ENCODE assay signal across 24 cellular contexts in genomic region chr2:75870654-75871137, GRCh38.
DNase-seq lines count a peak whose midpoint lies in the region; ATAC-seq, FAIRE-seq and TF ChIP-seq lines count a peak whose summit lies in the region.
"Had no signal": no experiment of that assay in that cellular context is flagged by ENCODE, and none has a peak within 500 bp of the region (broad histone marks: within the 10 kb centered on the region; RNA-seq: fewer than 3 reads in every experiment).

No MANE protein-coding gene starts in this region.

- no peak overlapping the region for H3K27ac Mint-ChIP-seq in naive thymus-derived CD8-positive, alpha-beta T cell
- no peak overlapping the region for H3K27ac Mint-ChIP-seq in activated T-cell treated with anti-CD3 and anti-CD28 coated beads, Interleukin-2, amount 50 U/mL, for 24 hours
- H3K27ac Mint-ChIP-seq: activated CD4-positive, alpha-beta T cell treated with anti-CD3 and anti-CD28 coated beads, Interleukin-2, amount 10 ng/mL, durations not matched to agents 7 days and 5 days; activated naive CD8-positive, alpha-beta T cell; CD14-positive monocyte had no signal

- H3K9me3 Mint-ChIP-seq in naive thymus-derived CD8-positive, alpha-beta T cell, result peaks cover 0 to 10% (median 0%) of the 10 kb centered on the region in 9 donors
- H3K9me3 Mint-ChIP-seq in activated T-cell treated with anti-CD3 and anti-CD28 coated beads, Interleukin-2, amount 50 U/mL, for 24 hours, result no peaks in the 10 kb centered on the region

- no peaks in the 10 kb centered on the region for H3K9me1 ChIP-seq in K562 (ENCODE audit: control insufficient read depth, insufficient read depth, low read length)

- peaks cover 2% of the 10 kb centered on the region for H3K27me3 ChIP-seq in DND-41 (ENCODE audit: insufficient read depth, low read length, poor library complexity)
- H3K27me3 ChIP-seq in K562 (ENCODE audit: control insufficient read depth in 2 of 2, insufficient read depth in 2 of 2, low read length in 2 of 2), result no peaks in the 10 kb centered on the region; a peak in 1 of 5 replicates
- H3K27me3 ChIP-seq: breast epithelium, sigmoid colon, testis had no signal

- no peak for TF ChIP-seq RAD21 in K562 (CRISPR knock-in tag; conservative IDR thresholded peaks at IDR 0.05 in 1 of 2, IDR thresholded peaks at IDR 0.05 in 1 of 2)

- H3K36me3 Mint-ChIP-seq in naive thymus-derived CD8-positive, alpha-beta T cell, result no peaks in the 10 kb centered on the region
- no peaks in the 10 kb centered on the region for H3K36me3 Mint-ChIP-seq in activated T-cell treated with anti-CD3 and anti-CD28 coated beads, Interleukin-2, amount 50 U/mL, for 24 hours (ENCODE audit: low read depth)
- H3K36me3 Mint-ChIP-seq: activated naive CD8-positive, alpha-beta T cell; CD14-positive monocyte had no signal

- BruUV-seq in K562 (replicated peaks; lab: Mats Ljungman, UMichigan), result no TSS peak

- FAIRE-seq in K562 (lab: Jason Lieb, UNC), result no peak
- FAIRE-seq: A204.1 had no signal

- H3K79me2 ChIP-seq in DND-41 (ENCODE audit: insufficient read depth, low read length), result no peaks in the 10 kb centered on the region
- peaks cover 35% of the 10 kb centered on the region for H3K79me2 ChIP-seq in K562 (ENCODE audit: control insufficient read depth, insufficient read depth, low read length)

- H3K4me3 ChIP-seq in DND-41 (ENCODE audit: low read depth in 1 of 2, low read length in 2 of 2) (no peak overlapping the region), K562 (no peak overlapping the region)
- H3K4me3 ChIP-seq: breast epithelium, GM23248, heart right ventricle, sigmoid colon, testis had no signal

- H3K36me3 ChIP-seq in DND-41 (ENCODE audit: insufficient read depth, low read length) (no peaks in the 10 kb centered on the region), K562 (ENCODE audit: control insufficient read depth, insufficient read depth, low read length) (0 out of 3 replicates have a peak, but pooled peaks cover 4% of the 10 kb centered on the region)
- H3K36me3 ChIP-seq: breast epithelium, heart right ventricle, sigmoid colon had no signal

- WGBS in K562 (ENCODE audit: insufficient coverage, low coverage, missing lambda C conversion rate), result 37% methylated on average over 6 of the region's 6 CpGs

- H2AFZ ChIP-seq in DND-41 (ENCODE audit: low read depth, low read length) (no peak overlapping the region), K562 (ENCODE audit: low read depth, low read length) (peak overlapping the region; percentile 77)
- H2AFZ ChIP-seq: GM23248 had no signal

- no peak for TF ChIP-seq EP300 in K562 (IDR thresholded peaks at IDR 0.05; ENCODE audit: low read length)

- DNase-seq in DND-41 (no peak), K562 (ENCODE audit: extremely low read depth in 1 of 4, low spot score in 3 of 4) (no peak), pons (ENCODE audit: low spot score) (no peak)
- no peak for DNase-seq in naive thymus-derived CD8-positive, alpha-beta T cell
- no peak for DNase-seq in activated T-cell treated with anti-CD3 and anti-CD28 coated beads, Interleukin-2, amount 50 U/mL, for 24 hours
- DNase-seq: activated CD4-positive, alpha-beta T cell treated with anti-CD3 and anti-CD28 coated beads, Interleukin-2, amount 10 ng/mL, durations not matched to agents 7 days and 5 days; GM23248; heart right ventricle; kidney glomerular epithelial cell; midbrain; NCI-H1694; NCI-H524; sigmoid colon; SK-N-SH; stimulated activated CD4-positive, alpha-beta T cell treated with anti-CD3 and anti-CD28 coated beads, Interleukin-4, amount 100 ng/mL, for 1 hour; testis had no signal

- ATAC-seq in DND-41 (ENCODE audit: insufficient read depth, low read depth) (peak; percentile 40; the same call in 1 of the 3 replicates), GM18909 (IDR thresholded peaks at IDR 0.05; ENCODE audit: poor library complexity, unreplicated experiment) (peak; percentile 44), HG02798 (IDR thresholded peaks at IDR 0.05; ENCODE audit: poor library complexity, unreplicated experiment) (peak; percentile 84), K562 (no peak), HG03135 (IDR thresholded peaks at IDR 0.05; ENCODE audit: unreplicated experiment) (no peak)
- ATAC-seq in naive thymus-derived CD8-positive, alpha-beta T cell, result no peak
- ATAC-seq: heart right ventricle had no signal

- no peak for TF ChIP-seq POLR2A in K562 (conservative IDR thresholded peaks at IDR 0.05)

- POLR2A ChIA-PET in K562 (lab: Yijun Ruan, JAX), result interaction anchor here (0.5 kb wide), 1 partner anchor 138 kb away, joined by 4 read pairs; no protein-coding TSS in a partner anchor
- POLR2A ChIA-PET in naive thymus-derived CD8-positive, alpha-beta T cell (lab: Charles Lee), result no interaction called here

- H3K9me3 ChIP-seq in DND-41 (ENCODE audit: insufficient read depth, low read length, severe bottlenecking) (no peaks in the 10 kb centered on the region), K562 (replicated peaks; ENCODE audit: control insufficient read depth, insufficient read depth, low read depth, low read length) (no peaks in the 10 kb centered on the region)
- H3K9me3 ChIP-seq: breast epithelium, heart right ventricle, sigmoid colon, SK-N-SH, testis had no signal

- H3K27me3 Mint-ChIP-seq in naive thymus-derived CD8-positive, alpha-beta T cell, result peaks cover 0 to 15% (median 2%) of the 10 kb centered on the region in 5 donors
- H3K27me3 Mint-ChIP-seq in activated T-cell treated with anti-CD3 and anti-CD28 coated beads, Interleukin-2, amount 50 U/mL, for 24 hours, result no peaks in the 10 kb centered on the region
- H3K27me3 Mint-ChIP-seq: activated CD4-positive, alpha-beta T cell treated with anti-CD3 and anti-CD28 coated beads, Interleukin-2, amount 10 ng/mL, durations not matched to agents 7 days and 5 days had no signal

- H3K4me3 Mint-ChIP-seq in naive thymus-derived CD8-positive, alpha-beta T cell, result no peak overlapping the region
- no peak overlapping the region for H3K4me3 Mint-ChIP-seq in activated T-cell treated with anti-CD3 and anti-CD28 coated beads, Interleukin-2, amount 50 U/mL, for 24 hours
- H3K4me3 Mint-ChIP-seq: activated CD4-positive, alpha-beta T cell treated with anti-CD3 and anti-CD28 coated beads, Interleukin-2, amount 10 ng/mL, durations not matched to agents 7 days and 5 days; activated naive CD8-positive, alpha-beta T cell; CD14-positive monocyte had no signal

- in situ Hi-C loops in K562 (cut with MboI), result no loop called here

- no peak overlapping the region for H3K27ac ChIP-seq in DND-41 (ENCODE audit: low read length)
- H3K27ac ChIP-seq in K562 (ENCODE audit: extremely low read depth, low read depth, low read length), result no peak overlapping the region
- H3K27ac ChIP-seq: breast epithelium, GM23248, heart right ventricle, HL-60, sigmoid colon, testis had no signal

- H3K4me1 ChIP-seq in DND-41 (ENCODE audit: insufficient read depth, low read length) (no peaks in the 10 kb centered on the region), K562 (replicated peaks in 1 of 2; ENCODE audit: control insufficient read depth in 2 of 2, insufficient read depth in 2 of 2, low read length in 2 of 2) (no peaks in the 10 kb centered on the region)
- H3K4me1 ChIP-seq: breast epithelium, heart right ventricle, sigmoid colon, testis had no signal

- H3K4me2 ChIP-seq in DND-41 (ENCODE audit: insufficient read depth, low read length), result no peak overlapping the region
- no peak overlapping the region for H3K4me2 ChIP-seq in K562 (ENCODE audit: insufficient read depth, low read length)
- H3K4me2 ChIP-seq: SK-N-SH had no signal

- intact Hi-C loops in K562 (cut with micrococcal nuclease), result no loop called here

- H4K20me1 ChIP-seq in DND-41 (ENCODE audit: insufficient read depth, low read length) (no peaks in the 10 kb centered on the region), K562 (replicated peaks; ENCODE audit: control insufficient read depth, insufficient read depth, low read length) (no peaks in the 10 kb centered on the region)

- CTCF ChIA-PET in K562 (lab: Yijun Ruan, JAX; ENCODE audit: low intra/inter-chr PET ratio), result no interaction called here

- H3K4me1 Mint-ChIP-seq in naive thymus-derived CD8-positive, alpha-beta T cell, result peaks cover 0 to 2% (median 0%) of the 10 kb centered on the region in 4 donors
- H3K4me1 Mint-ChIP-seq in activated T-cell treated with anti-CD3 and anti-CD28 coated beads, Interleukin-2, amount 50 U/mL, for 24 hours (ENCODE audit: low read depth), result no peaks in the 10 kb centered on the region
- H3K4me1 Mint-ChIP-seq: activated CD4-positive, alpha-beta T cell treated with anti-CD3 and anti-CD28 coated beads, Interleukin-2, amount 10 ng/mL, durations not matched to agents 7 days and 5 days; CD14-positive monocyte had no signal

- TF ChIP-seq CTCF in DND-41 (IDR thresholded peaks at IDR 0.05; ENCODE audit: borderline replicate concordance, extremely low read depth, low read length, poor library complexity, severe bottlenecking) (no peak), K562 (IDR thresholded peaks at IDR 0.05 in 2 of 3, conservative IDR thresholded peaks at IDR 0.05 in 1 of 3; ENCODE audit: insufficient read depth in 2 of 3, low read depth in 1 of 3, low read length in 3 of 3) (no peak)

- no peak overlapping the region for H3K9ac ChIP-seq in DND-41 (ENCODE audit: low read depth, low read length)
- H3K9ac ChIP-seq in K562 (ENCODE audit: insufficient read depth in 1 of 2, low read depth in 2 of 2, low read length in 2 of 2), result no peak overlapping the region
- H3K9ac ChIP-seq: GM23248, SK-N-SH had no signal

TF ChIP-seq in K562, 482 proteins besides CTCF, POLR2A, EP300 and RAD21 (continues in another document):
- TF ChIP-seq PRDM10 (IDR thresholded peaks at IDR 0.05; ENCODE audit: partially characterized antibody), result peak; percentile 72

Comparison
In these comparisons a context has a peak if more than half of its experiments do, and no peak if none do; other contexts are left out.
1. ATAC-seq: peak in DND-41 (single experiment), GM18909 (single experiment) and HG02798 (single experiment); none in K562 (single experiment), naive thymus-derived CD8-positive, alpha-beta T cell (0 of 2) and HG03135 (single experiment).